Comparison of ENCODE assay signal across 8 cellular contexts in the genomic region with DNA sequence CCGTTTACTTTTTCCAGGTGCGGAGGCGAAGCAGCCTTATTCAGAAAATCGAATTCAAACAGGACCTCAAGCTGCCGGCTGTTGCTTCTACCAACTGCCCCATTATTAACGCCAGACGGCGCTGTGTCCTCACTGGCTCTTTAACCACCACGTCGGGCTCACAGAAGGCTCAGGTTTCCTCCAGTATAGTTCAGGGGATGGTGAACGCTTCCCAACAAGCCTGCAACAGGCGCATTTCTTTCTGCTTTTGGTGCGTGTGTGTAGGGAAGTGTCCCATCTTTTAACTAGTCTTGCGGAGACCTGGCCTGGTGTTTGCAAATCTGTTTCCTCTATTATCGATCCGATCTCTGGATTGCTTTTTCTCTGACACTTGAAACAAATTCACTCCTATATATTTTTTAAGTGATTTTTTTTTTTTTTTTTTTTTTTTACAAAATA. TPM values are rescaled to one million over a fixed set of nuclear protein-coding genes. Genes with fewer than 3 reads are reported as not detected.
A peak's percentile ranks its signal among the peaks of the same experiment; 100 is the strongest.
DNase-seq lines count a peak whose midpoint lies in the region; ATAC-seq and TF ChIP-seq lines count a peak whose summit lies in the region.

No MANE protein-coding gene starts in this region.

- H3K27ac ChIP-seq in right atrium auricular region (no peak overlapping the region), sigmoid colon (peak overlapping the region; percentile 79 to 93 (median 91))

- no peak overlapping the region for H3K27ac Mint-ChIP-seq in HFFc6
- H3K27ac Mint-ChIP-seq in T-helper 2 cell treated with Interferon-gamma antibody and Interleukin-4, amounts not matched to agents 5 μg/mL and 100 μg/mL, for 36 hours = no peak overlapping the region

- H3K27me3 Mint-ChIP-seq in HFFc6 (ENCODE audit: insufficient read depth) = peaks cover 26% of the 10 kb centered on the region
- H3K27me3 Mint-ChIP-seq in T-helper 2 cell treated with Interferon-gamma antibody and Interleukin-4, amounts not matched to agents 5 μg/mL and 100 μg/mL, for 36 hours (ENCODE audit: low read depth) = peaks cover 69% of the 10 kb centered on the region

- H3K36me3 ChIP-seq in right atrium auricular region (no peaks in the 10 kb centered on the region), sigmoid colon (no peaks in the 10 kb centered on the region)

- H3K4me1 Mint-ChIP-seq in HFFc6 (ENCODE audit: low read depth) = no peaks in the 10 kb centered on the region; the same call in 1 of the 2 replicates
- H3K4me1 Mint-ChIP-seq in T-helper 2 cell treated with Interferon-gamma antibody and Interleukin-4, amounts not matched to agents 5 μg/mL and 100 μg/mL, for 36 hours (ENCODE audit: low read depth) = peaks cover 9% of the 10 kb centered on the region

- no peak overlapping the region for H3K4me3 Mint-ChIP-seq in HFFc6
- H3K4me3 Mint-ChIP-seq in T-helper 2 cell treated with Interferon-gamma antibody and Interleukin-4, amounts not matched to agents 5 μg/mL and 100 μg/mL, for 36 hours = no peak overlapping the region

- ATAC-seq in HG03460 (IDR thresholded peaks at IDR 0.05; ENCODE audit: unreplicated experiment) = no peak

- H3K9me3 Mint-ChIP-seq in HFFc6 = no peaks in the 10 kb centered on the region
- H3K9me3 Mint-ChIP-seq in T-helper 2 cell treated with Interferon-gamma antibody and Interleukin-4, amounts not matched to agents 5 μg/mL and 100 μg/mL, for 36 hours = no peaks in the 10 kb centered on the region

- H3K36me3 Mint-ChIP-seq in HFFc6 (ENCODE audit: low read depth) = no peaks in the 10 kb centered on the region
- no peaks in the 10 kb centered on the region for H3K36me3 Mint-ChIP-seq in T-helper 2 cell treated with Interferon-gamma antibody and Interleukin-4, amounts not matched to agents 5 μg/mL and 100 μg/mL, for 36 hours (ENCODE audit: low read depth)

- peak overlapping the region in 1 of 2 donors; percentile 60 for H3K4me3 ChIP-seq in right atrium auricular region
- peak overlapping the region in 3 of 4 donors; percentile 73 to 76 (median 75) for H3K4me3 ChIP-seq in sigmoid colon

- TF ChIP-seq CTCF in HFFc6 (IDR thresholded peaks at IDR 0.05) = peak; percentile 91
- peak; percentile 86 to 92 for TF ChIP-seq CTCF in right atrium auricular region (IDR thresholded peaks at IDR 0.05)
- peak; percentile 88 to 92 (median 90) for TF ChIP-seq CTCF in sigmoid colon (IDR thresholded peaks at IDR 0.05)

- H3K27me3 ChIP-seq in right atrium auricular region (no peaks in the 10 kb centered on the region), sigmoid colon (peaks cover 0 to 8% (median 0%) of the 10 kb centered on the region in 3 donors)

- TF ChIP-seq POLR2A in sigmoid colon (IDR thresholded peaks at IDR 0.05) = peak in 1 of 2 donors; percentile 7

- 1 to 6% methylated on average over 16 of the region's 16 CpGs for WGBS in sigmoid colon, 2 donors

- H3K4me1 ChIP-seq in right atrium auricular region (peaks cover 0 to 60% of the 10 kb centered on the region in 2 donors), sigmoid colon (peaks cover 0 to 59% (median 43%) of the 10 kb centered on the region in 4 donors)

- H3K9me3 ChIP-seq in right atrium auricular region (no peaks in the 10 kb centered on the region), sigmoid colon (no peaks in the 10 kb centered on the region)

- no peak for TF ChIP-seq EP300 in sigmoid colon (IDR thresholded peaks at IDR 0.05)

- DNase-seq in EH (ENCODE audit: low read depth) (peak; percentile 87), HFFc6 (peak; percentile 71), NCI-H1930 (lab: John Stamatoyannopoulos, UW) (peak; percentile 82 to 87), anterior cingulate cortex (lab: John Stamatoyannopoulos, UW) (peak in 50 of 58 donors; percentile 21 to 84 (median 62)), right atrium auricular region (ENCODE audit: low spot score) (peak; percentile 87), sigmoid colon (peak; percentile 95)
- peak; percentile 40 for DNase-seq in T-helper 2 cell treated with Interferon-gamma antibody and Interleukin-4, amounts not matched to agents 5 μg/mL and 100 μg/mL, for 36 hours (ENCODE audit: low spot score)

- intact Hi-C loops in sigmoid colon (cut with DNase I) = loop anchor here (1.0 to 10.0 kb wide), 5 partner anchors 62 to 887 kb away; a partner anchor contains a TSS

RNA-seq across cellular contexts. Expression of a gene that starts 0.8 kb away (rescaled TPM):
- total RNA-seq in HFFc6 (2021; fragmentation: NEBNext Ultra II Directional; extraction: Animal tissue kit (Norgen Biotek cat#: 25700)) = not detected
- under 1 TPM; 0.43 to 0.70 TPM for total RNA-seq in right atrium auricular region
- 10 to 100 TPM in 3 of 4 donors, 1 to 10 TPM in 1; 3.9 to 16.9 (median 13.6) TPM for total RNA-seq in sigmoid colon
- polyA plus RNA-seq in sigmoid colon = 1 to 10 TPM in 1 of 3 donors, under 1 TPM in 2; under 0.01 to 7.2 (median 0.23) TPM

Comparison
In these comparisons a context has a peak if more than half of its experiments do, and no peak if none do; other contexts are left out.
1. DNase-seq: peak in every context shown above with its lines; median percentile 95 in sigmoid colon; 87 in EH; 87 in right atrium auricular region; 84 in NCI-H1930; 71 in HFFc6; 62 in anterior cingulate cortex; 40 in T-helper 2 cell treated with Interferon-gamma antibody and Interleukin-4, amounts not matched to agents 5 μg/mL and 100 μg/mL, for 36 hours.
2. H3K27ac ChIP-seq: peak in sigmoid colon (4 of 4); none in right atrium auricular region (0 of 2).
3. Peak in every context shown above with its lines, with median percentiles within 50 percentile points of each other: CTCF ChIP-seq.